In the genomic region with DNA sequence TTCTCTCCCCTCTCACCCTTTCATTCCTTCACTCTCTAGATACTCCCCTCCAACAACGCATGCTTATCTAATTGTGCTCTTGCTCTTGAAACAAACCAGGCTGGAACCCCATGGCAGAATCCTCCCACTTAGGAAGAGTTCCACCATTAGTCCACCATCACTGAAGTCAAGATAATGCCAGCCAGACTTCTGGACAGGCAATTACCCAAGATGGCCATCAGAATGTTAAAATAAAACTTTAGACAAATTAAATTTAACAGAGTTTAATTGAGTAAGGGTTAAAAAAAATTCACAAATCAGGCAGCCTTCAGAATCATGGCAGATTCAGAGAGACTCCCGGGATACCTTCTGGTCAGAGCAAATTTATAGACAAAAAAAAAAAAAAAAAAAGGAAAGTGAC, we compare ENCODE assay signal across 24 cellular contexts.
"Had no signal": no experiment of that assay in that cellular context is flagged by ENCODE, and none has a peak within 500 bp of the region (broad histone marks: within the 10 kb centered on the region; RNA-seq: fewer than 3 reads in every experiment).

No MANE protein-coding gene starts in this region.

- H3K27ac Mint-ChIP-seq: stimulated activated effector memory CD8-positive, alpha-beta T cell treated with anti-CD3 and anti-CD28 coated beads, Interleukin-12 subunit alpha, Interleukin-12 subunit beta, amount 100 ng/mL, for 72 hours; stimulated activated memory B cell treated with anti-CD40 and anti-IgM and Interleukin-4, amounts not matched to agents 10 μg/mL and 1 μg/mL and 100 μg/mL, for 72 hours; stimulated activated naive B cell treated with anti-CD40 and anti-IgM and Interleukin-4, amounts not matched to agents 10 μg/mL and 1 μg/mL and 100 μg/mL, for 72 hours; stimulated activated naive CD8-positive, alpha-beta T cell treated with anti-CD3 and anti-CD28 coated beads, Interleukin-15, amount 100 ng/mL, for 72 hours; stimulated activated naive CD8-positive, alpha-beta T cell treated with anti-CD3 and anti-CD28 coated beads, Interleukin-15, Interleukin-2, amounts not matched to agents 100 ng/mL and 50 ng/mL, for 24 hours; type B pancreatic cell had no signal

- H3K4me1 Mint-ChIP-seq: stimulated activated effector memory CD8-positive, alpha-beta T cell treated with anti-CD3 and anti-CD28 coated beads, Interleukin-12 subunit alpha, Interleukin-12 subunit beta, amount 100 ng/mL, for 72 hours; stimulated activated memory B cell treated with anti-CD40 and anti-IgM and Interleukin-4, amounts not matched to agents 10 μg/mL and 1 μg/mL and 100 μg/mL, for 72 hours; stimulated activated naive B cell treated with anti-CD40 and anti-IgM and Interleukin-4, amounts not matched to agents 10 μg/mL and 1 μg/mL and 100 μg/mL, for 72 hours; stimulated activated naive CD8-positive, alpha-beta T cell treated with anti-CD3 and anti-CD28 coated beads, Interleukin-15, amount 100 ng/mL, for 72 hours had no signal

- DNase-seq: stimulated activated CD4-positive, alpha-beta T cell treated with anti-CD3 and anti-CD28 coated beads, Interleukin-2, amount 100 ng/mL, for 48 hours; stimulated activated CD4-positive, alpha-beta T cell treated with anti-CD3 and anti-CD28 coated beads, Interleukin-4, amount 100 ng/mL, for 1 hour; stimulated activated CD4-positive, alpha-beta T cell treated with anti-CD3 and anti-CD28 coated beads, Interleukin-4, amount 100 ng/mL, for 24 hours; stimulated activated CD4-positive, alpha-beta T cell treated with anti-CD3 and anti-CD28 coated beads, Interleukin-4, amount 100 ng/mL, for 4 hours; stimulated activated CD8-positive, alpha-beta memory T cell treated with anti-CD3 and anti-CD28 coated beads, Interleukin-4, amount 100 ng/mL, for 48 hours; stimulated activated naive B cell treated with anti-CD40 and anti-IgM and Interleukin-4, amounts not matched to agents 10 μg/mL and 1 μg/mL and 100 μg/mL, for 72 hours; stimulated activated naive CD4-positive, alpha-beta T cell; stimulated activated naive CD4-positive, alpha-beta T cell treated with Interleukin-2 at 50 U/mL for 16 hours; stimulated activated naive CD8-positive, alpha-beta T cell treated with anti-CD3 and anti-CD28 coated beads, Interleukin-15, amount 100 ng/mL, for 72 hours; stimulated activated naive CD8-positive, alpha-beta T cell treated with anti-CD3 and anti-CD28 coated beads, Interleukin-15, Interleukin-2, amounts not matched to agents 100 U/mL and 50 U/mL, for 24 hours; stomach; substantia nigra; testis; thyroid gland; tibial artery; transverse colon; trophoblast cell; upper lobe of left lung; upper lobe of right lung; uterus had no signal

- H3K9me3 Mint-ChIP-seq: stimulated activated effector memory CD8-positive, alpha-beta T cell treated with anti-CD3 and anti-CD28 coated beads, Interleukin-12 subunit alpha, Interleukin-12 subunit beta, amount 100 ng/mL, for 72 hours; stimulated activated memory B cell treated with anti-CD40 and anti-IgM and Interleukin-4, amounts not matched to agents 10 μg/mL and 1 μg/mL and 100 μg/mL, for 72 hours; stimulated activated naive B cell treated with anti-CD40 and anti-IgM and Interleukin-4, amounts not matched to agents 10 μg/mL and 1 μg/mL and 100 μg/mL, for 72 hours; stimulated activated naive CD8-positive, alpha-beta T cell treated with anti-CD3 and anti-CD28 coated beads, Interleukin-15, amount 100 ng/mL, for 72 hours; stimulated activated naive CD8-positive, alpha-beta T cell treated with anti-CD3 and anti-CD28 coated beads, Interleukin-15, Interleukin-2, amounts not matched to agents 100 ng/mL and 50 ng/mL, for 24 hours had no signal

- H3K4me3 Mint-ChIP-seq: stimulated activated effector memory CD8-positive, alpha-beta T cell treated with anti-CD3 and anti-CD28 coated beads, Interleukin-12 subunit alpha, Interleukin-12 subunit beta, amount 100 ng/mL, for 72 hours; stimulated activated memory B cell treated with anti-CD40 and anti-IgM and Interleukin-4, amounts not matched to agents 10 μg/mL and 1 μg/mL and 100 μg/mL, for 72 hours; stimulated activated naive B cell treated with anti-CD40 and anti-IgM and Interleukin-4, amounts not matched to agents 10 μg/mL and 1 μg/mL and 100 μg/mL, for 72 hours; stimulated activated naive CD8-positive, alpha-beta T cell treated with anti-CD3 and anti-CD28 coated beads, Interleukin-15, amount 100 ng/mL, for 72 hours; stimulated activated naive CD8-positive, alpha-beta T cell treated with anti-CD3 and anti-CD28 coated beads, Interleukin-15, Interleukin-2, amounts not matched to agents 100 ng/mL and 50 ng/mL, for 24 hours; type B pancreatic cell had no signal

- H3K27me3 Mint-ChIP-seq: stimulated activated memory B cell treated with anti-CD40 and anti-IgM and Interleukin-4, amounts not matched to agents 10 μg/mL and 1 μg/mL and 100 μg/mL, for 72 hours; stimulated activated naive B cell treated with anti-CD40 and anti-IgM and Interleukin-4, amounts not matched to agents 10 μg/mL and 1 μg/mL and 100 μg/mL, for 72 hours; stimulated activated naive CD8-positive, alpha-beta T cell treated with anti-CD3 and anti-CD28 coated beads, Interleukin-15, amount 100 ng/mL, for 72 hours; stimulated activated naive CD8-positive, alpha-beta T cell treated with anti-CD3 and anti-CD28 coated beads, Interleukin-15, Interleukin-2, amounts not matched to agents 100 ng/mL and 50 ng/mL, for 24 hours had no signal

- H3K36me3 Mint-ChIP-seq: stimulated activated effector memory CD8-positive, alpha-beta T cell treated with anti-CD3 and anti-CD28 coated beads, Interleukin-12 subunit alpha, Interleukin-12 subunit beta, amount 100 ng/mL, for 72 hours; stimulated activated memory B cell treated with anti-CD40 and anti-IgM and Interleukin-4, amounts not matched to agents 10 μg/mL and 1 μg/mL and 100 μg/mL, for 72 hours; stimulated activated naive B cell treated with anti-CD40 and anti-IgM and Interleukin-4, amounts not matched to agents 10 μg/mL and 1 μg/mL and 100 μg/mL, for 72 hours; type B pancreatic cell had no signal
